14 cellular contexts compared by ENCODE assay signal in the genomic region with DNA sequence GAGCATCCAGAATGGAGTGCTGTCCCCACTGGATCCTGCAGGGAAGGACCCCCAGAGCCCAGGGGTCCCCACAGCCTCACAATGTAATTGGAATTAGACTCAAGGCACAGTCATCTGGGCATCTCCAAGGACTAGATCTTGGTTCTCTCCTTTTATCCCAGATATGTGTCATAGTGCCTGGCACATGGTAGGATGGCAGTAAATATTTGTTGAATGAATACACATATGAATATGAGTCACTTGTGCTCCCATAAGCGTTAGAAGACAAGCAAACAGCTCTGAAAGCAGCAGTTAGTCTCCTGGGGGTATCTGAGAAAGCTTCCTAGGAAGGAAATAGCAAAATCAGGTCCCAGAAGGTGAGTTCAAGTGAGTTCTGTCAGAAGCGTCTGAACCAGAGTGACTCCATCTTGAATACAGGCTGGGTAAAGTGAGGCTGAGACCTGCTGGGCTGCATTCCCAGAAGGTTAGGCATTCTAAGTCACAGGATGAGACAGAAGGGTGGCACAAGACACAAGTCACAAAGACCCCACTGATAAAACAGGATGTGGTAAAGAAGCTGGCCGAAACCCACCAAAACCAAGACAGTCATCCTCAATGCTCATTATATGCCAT.
DNase-seq lines count a peak whose midpoint lies in the region; ATAC-seq, FAIRE-seq and TF ChIP-seq lines count a peak whose summit lies in the region.
"Had no signal": no experiment of that assay in that cellular context is flagged by ENCODE, and none has a peak within 500 bp of the region (broad histone marks: within the 10 kb centered on the region; RNA-seq: fewer than 3 reads in every experiment).

No MANE protein-coding gene starts in this region.

- ATAC-seq in HG02642 (IDR thresholded peaks at IDR 0.05; ENCODE audit: poor library complexity, unreplicated experiment) = no peak
- ATAC-seq: stimulated activated effector memory CD8-positive, alpha-beta T cell treated with anti-CD3 and anti-CD28 coated beads, Interleukin-12 subunit alpha, Interleukin-12 subunit beta, amount 100 ng/mL, for 72 hours had no signal

- no peak for TF ChIP-seq CTCF in fibroblast of pulmonary artery (IDR thresholded peaks at IDR 0.05; ENCODE audit: low read length, missing control alignments)

- in situ Hi-C loops in ACHN (cut with HindIII; ENCODE audit: low pct_ligation_motif_present, low pct_unique_long_range_greater_than_20kb, low sequenced_read_pairs) = no loop called here

- peak; percentile 91 for FAIRE-seq in H54 (lab: Jason Lieb, UNC)

- no peak overlapping the region for H3K4me3 ChIP-seq in fibroblast of pulmonary artery (replicated peaks; ENCODE audit: low read depth, low read length)
- H3K4me3 ChIP-seq: PC-9 had no signal

- TF ChIP-seq POLR2A in H54 (IDR thresholded peaks at IDR 0.05; ENCODE audit: low read depth, low read length) = no peak

- DNase-seq in ACHN (peak; percentile 29), H54 (ENCODE audit: insufficient read length, low spot score) (peak; percentile 79), SW 1271 (lab: John Stamatoyannopoulos, UW) (peak; percentile 35 to 59), fibroblast of pulmonary artery (ENCODE audit: low read depth) (peak; percentile 22), MV-4-11 (lab: John Stamatoyannopoulos, UW) (no peak), NCI-H2171 treated with DMSO at 0.1 percent for 48 hours (lab: John Stamatoyannopoulos, UW) (no peak)
- no peak for DNase-seq in central memory CD4-positive, alpha-beta T cell
- DNase-seq: DND-41, glutamatergic neuron, kidney glomerular epithelial cell, MM.1S, PC-9 had no signal

Comparison
In these comparisons a context has a peak if more than half of its experiments do, and no peak if none do; other contexts are left out.
1. DNase-seq: peak in ACHN (single experiment), H54 (single experiment), SW 1271 (2 of 2) and fibroblast of pulmonary artery (single experiment); none in central memory CD4-positive, alpha-beta T cell (single experiment), MV-4-11 (single experiment) and NCI-H2171 treated with DMSO at 0.1 percent for 48 hours (single experiment).